Comparison of ENCODE assay signal across 1 cellular context in genomic region chrX:10617964-10618342, GRCh38.
A peak's percentile ranks its signal among the peaks of the same experiment; 100 is the strongest.
TF ChIP-seq lines count a peak whose summit lies in the region.

No MANE protein-coding gene starts in this region.

TF ChIP-seq in HEK293, 187 proteins besides CTCF, POLR2A, EP300 and RAD21 (continued from another document):
- TF ChIP-seq, protein P1, sequence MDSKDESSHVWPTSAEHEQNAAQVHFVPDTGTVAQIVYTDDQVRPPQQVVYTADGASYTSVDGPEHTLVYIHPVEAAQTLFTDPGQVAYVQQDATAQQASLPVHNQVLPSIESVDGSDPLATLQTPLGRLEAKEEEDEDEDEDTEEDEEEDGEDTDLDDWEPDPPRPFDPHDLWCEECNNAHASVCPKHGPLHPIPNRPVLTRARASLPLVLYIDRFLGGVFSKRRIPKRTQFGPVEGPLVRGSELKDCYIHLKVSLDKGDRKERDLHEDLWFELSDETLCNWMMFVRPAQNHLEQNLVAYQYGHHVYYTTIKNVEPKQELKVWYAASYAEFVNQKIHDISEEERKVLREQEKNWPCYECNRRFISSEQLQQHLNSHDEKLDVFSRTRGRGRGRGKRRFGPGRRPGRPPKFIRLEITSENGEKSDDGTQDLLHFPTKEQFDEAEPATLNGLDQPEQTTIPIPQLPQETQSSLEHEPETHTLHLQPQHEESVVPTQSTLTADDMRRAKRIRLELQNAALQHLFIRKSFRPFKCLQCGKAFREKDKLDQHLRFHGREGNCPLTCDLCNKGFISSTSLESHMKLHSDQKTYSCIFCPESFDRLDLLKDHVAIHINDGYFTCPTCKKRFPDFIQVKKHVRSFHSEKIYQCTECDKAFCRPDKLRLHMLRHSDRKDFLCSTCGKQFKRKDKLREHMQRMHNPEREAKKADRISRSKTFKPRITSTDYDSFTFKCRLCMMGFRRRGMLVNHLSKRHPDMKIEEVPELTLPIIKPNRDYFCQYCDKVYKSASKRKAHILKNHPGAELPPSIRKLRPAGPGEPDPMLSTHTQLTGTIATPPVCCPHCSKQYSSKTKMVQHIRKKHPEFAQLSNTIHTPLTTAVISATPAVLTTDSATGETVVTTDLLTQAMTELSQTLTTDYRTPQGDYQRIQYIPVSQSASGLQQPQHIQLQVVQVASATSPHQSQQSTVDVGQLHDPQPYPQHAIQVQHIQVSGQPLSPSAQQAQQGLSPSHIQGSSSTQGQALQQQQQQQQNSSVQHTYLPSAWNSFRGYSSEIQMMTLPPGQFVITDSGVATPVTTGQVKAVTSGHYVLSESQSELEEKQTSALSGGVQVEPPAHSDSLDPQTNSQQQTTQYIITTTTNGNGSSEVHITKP (tag by site-specific recombination; IDR thresholded peaks at IDR 0.05) = peak; percentile 59
- TF ChIP-seq ZNF214 (tag by site-specific recombination; IDR thresholded peaks at IDR 0.05; ENCODE audit: borderline replicate concordance) = no peak
- TF ChIP-seq, protein P2, sequence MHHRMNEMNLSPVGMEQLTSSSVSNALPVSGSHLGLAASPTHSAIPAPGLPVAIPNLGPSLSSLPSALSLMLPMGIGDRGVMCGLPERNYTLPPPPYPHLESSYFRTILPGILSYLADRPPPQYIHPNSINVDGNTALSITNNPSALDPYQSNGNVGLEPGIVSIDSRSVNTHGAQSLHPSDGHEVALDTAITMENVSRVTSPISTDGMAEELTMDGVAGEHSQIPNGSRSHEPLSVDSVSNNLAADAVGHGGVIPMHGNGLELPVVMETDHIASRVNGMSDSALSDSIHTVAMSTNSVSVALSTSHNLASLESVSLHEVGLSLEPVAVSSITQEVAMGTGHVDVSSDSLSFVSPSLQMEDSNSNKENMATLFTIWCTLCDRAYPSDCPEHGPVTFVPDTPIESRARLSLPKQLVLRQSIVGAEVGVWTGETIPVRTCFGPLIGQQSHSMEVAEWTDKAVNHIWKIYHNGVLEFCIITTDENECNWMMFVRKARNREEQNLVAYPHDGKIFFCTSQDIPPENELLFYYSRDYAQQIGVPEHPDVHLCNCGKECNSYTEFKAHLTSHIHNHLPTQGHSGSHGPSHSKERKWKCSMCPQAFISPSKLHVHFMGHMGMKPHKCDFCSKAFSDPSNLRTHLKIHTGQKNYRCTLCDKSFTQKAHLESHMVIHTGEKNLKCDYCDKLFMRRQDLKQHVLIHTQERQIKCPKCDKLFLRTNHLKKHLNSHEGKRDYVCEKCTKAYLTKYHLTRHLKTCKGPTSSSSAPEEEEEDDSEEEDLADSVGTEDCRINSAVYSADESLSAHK (tag by site-specific recombination; IDR thresholded peaks at IDR 0.05) = peak; percentile 64
- TF ChIP-seq ZNF843 (tag by site-specific recombination; IDR thresholded peaks at IDR 0.05) = peak; percentile 62; the same call in 1 of the 2 replicates
- 0 out of 2 replicates have a peak, but pooled peaks have one; percentile 22 for TF ChIP-seq ZNF335 (tag by site-specific recombination; conservative IDR thresholded peaks at IDR 0.05)
- peak; percentile 45; the same call in 1 of the 2 replicates for TF ChIP-seq FEZF1 (tag by site-specific recombination; IDR thresholded peaks at IDR 0.05)
- 0 out of 2 replicates have a peak, but pooled peaks have one; percentile 56 for TF ChIP-seq SP7 (tag by site-specific recombination; IDR thresholded peaks at IDR 0.05)
